Comparison of ENCODE assay signal across 8 cellular contexts in genomic region chr5:142597546-142598337, GRCh38.
DNase-seq lines count a peak whose midpoint lies in the region; ATAC-seq and TF ChIP-seq lines count a peak whose summit lies in the region.

No MANE protein-coding gene starts in this region.

- no peaks in the 10 kb centered on the region for H3K9me3 Mint-ChIP-seq in natural killer cell treated with Interleukin-12 subunit alpha and Interleukin-12 subunit beta and Interleukin-15 and Interleukin-18, amount 100 ng/mL, for 72 hours
- no peaks in the 10 kb centered on the region for H3K9me3 Mint-ChIP-seq in natural killer cell
- H3K9me3 Mint-ChIP-seq in CD4-positive, alpha-beta memory T cell: peaks cover 0 to 4% (median 0%) of the 10 kb centered on the region in 8 donors

- intact Hi-C loops in natural killer cell (cut with micrococcal nuclease): no loop called here
- intact Hi-C loops in CD4-positive, alpha-beta memory T cell (cut with micrococcal nuclease): no loop called here

- H3K36me3 ChIP-seq in CD4-positive, alpha-beta memory T cell (ENCODE audit: insufficient read depth, low read length): no peaks in the 10 kb centered on the region

- H3K27ac Mint-ChIP-seq in natural killer cell treated with Interleukin-12 subunit alpha and Interleukin-12 subunit beta and Interleukin-15 and Interleukin-18, amount 100 ng/mL, for 72 hours: no peak overlapping the region
- no peak overlapping the region for H3K27ac Mint-ChIP-seq in natural killer cell
- H3K27ac Mint-ChIP-seq in CD4-positive, alpha-beta memory T cell: no peak overlapping the region

- no peak for DNase-seq in natural killer cell treated with Interleukin-12 subunit alpha and Interleukin-12 subunit beta and Interleukin-15 and Interleukin-18, amount 100 ng/mL, for 72 hours (ENCODE audit: low spot score)
- DNase-seq in natural killer cell (no peak), glomerular visceral epithelial cell (ENCODE audit: extremely low spot score) (peak; percentile 67), substantia nigra (lab: John Stamatoyannopoulos, UW) (peak in 27 of 49 donors; percentile 8 to 73 (median 39))
- no peak for DNase-seq in CD4-positive, alpha-beta memory T cell

- H3K4me3 Mint-ChIP-seq in natural killer cell treated with Interleukin-12 subunit alpha and Interleukin-12 subunit beta and Interleukin-15 and Interleukin-18, amount 100 ng/mL, for 72 hours: no peak overlapping the region
- H3K4me3 Mint-ChIP-seq in natural killer cell: no peak overlapping the region
- no peak overlapping the region for H3K4me3 Mint-ChIP-seq in CD4-positive, alpha-beta memory T cell

- ATAC-seq in natural killer cell treated with Interleukin-12 subunit alpha and Interleukin-12 subunit beta and Interleukin-15 and Interleukin-18, amount 100 ng/mL, for 72 hours: peak; percentile 48 to 72
- ATAC-seq in natural killer cell (no peak), SK-N-SH treated with all-trans-retinoic acid at 6 μM for 48 hours (peak; percentile 94), HG03039 (IDR thresholded peaks at IDR 0.05; ENCODE audit: unreplicated experiment) (no peak), HG02588 (IDR thresholded peaks at IDR 0.05; ENCODE audit: unreplicated experiment) (no peak)

- H3K27ac ChIP-seq in substantia nigra (ENCODE audit: low read depth, low read length, poor library complexity, severe bottlenecking): no peak overlapping the region
- H3K27ac ChIP-seq in CD4-positive, alpha-beta memory T cell (ENCODE audit: low read depth, low read length): no peak overlapping the region

- no peaks in the 10 kb centered on the region for H3K9me3 ChIP-seq in CD4-positive, alpha-beta memory T cell (ENCODE audit: control insufficient read depth in 1 of 2, low read length in 2 of 2)

- H3K4me3 ChIP-seq in CD4-positive, alpha-beta memory T cell (ENCODE audit: low read length in 2 of 2): no peak overlapping the region

- POLR2A ChIA-PET in CD4-positive, alpha-beta memory T cell (lab: Charles Lee; ENCODE audit: partially characterized antibody): no interaction called here

- peaks cover 0 to 5% of the 10 kb centered on the region in 2 donors for H3K4me1 Mint-ChIP-seq in natural killer cell treated with Interleukin-12 subunit alpha and Interleukin-12 subunit beta and Interleukin-15 and Interleukin-18, amount 100 ng/mL, for 72 hours (ENCODE audit: low read depth in 2 of 2)
- no peaks in the 10 kb centered on the region for H3K4me1 Mint-ChIP-seq in natural killer cell
- H3K4me1 Mint-ChIP-seq in CD4-positive, alpha-beta memory T cell: peaks cover 0 to 1% (median 0%) of the 10 kb centered on the region in 4 donors

- no peak for TF ChIP-seq CTCF in natural killer cell (IDR thresholded peaks at IDR 0.05)

- no peaks in the 10 kb centered on the region for H3K36me3 Mint-ChIP-seq in natural killer cell treated with Interleukin-12 subunit alpha and Interleukin-12 subunit beta and Interleukin-15 and Interleukin-18, amount 100 ng/mL, for 72 hours
- no peaks in the 10 kb centered on the region for H3K36me3 Mint-ChIP-seq in natural killer cell
- no peaks in the 10 kb centered on the region for H3K36me3 Mint-ChIP-seq in CD4-positive, alpha-beta memory T cell

- no peaks in the 10 kb centered on the region for H3K4me1 ChIP-seq in CD4-positive, alpha-beta memory T cell (ENCODE audit: insufficient read depth, low read length)

- CTCF ChIA-PET in CD4-positive, alpha-beta memory T cell (lab: Charles Lee; ENCODE audit: partially characterized antibody): interaction anchor here (0.9 to 1.8 kb wide), 2 partner anchors 9 to 12 kb away, joined by 3 to 4 read pairs; no protein-coding TSS in a partner anchor

- H3K27me3 Mint-ChIP-seq in natural killer cell treated with Interleukin-12 subunit alpha and Interleukin-12 subunit beta and Interleukin-15 and Interleukin-18, amount 100 ng/mL, for 72 hours: peaks cover 24 to 44% of the 10 kb centered on the region in 2 donors
- peaks cover 18 to 51% of the 10 kb centered on the region in 2 donors for H3K27me3 Mint-ChIP-seq in natural killer cell (ENCODE audit: low read depth in 2 of 2)
- H3K27me3 Mint-ChIP-seq in CD4-positive, alpha-beta memory T cell: peaks cover 2 to 13% of the 10 kb centered on the region in 2 donors

- H3K27me3 ChIP-seq in CD4-positive, alpha-beta memory T cell (ENCODE audit: insufficient read depth, low read length): no peaks in the 10 kb centered on the region

TF ChIP-seq in SK-N-SH treated with all-trans-retinoic acid at 6 μM for 48 hours, 23 proteins besides CTCF, POLR2A, EP300 and RAD21:
- TF ChIP-seq RARB (CRISPR knock-in tag; IDR thresholded peaks at IDR 0.05): no peak
- TF ChIP-seq SNAI2 (CRISPR knock-in tag; IDR thresholded peaks at IDR 0.05): no peak
- TF ChIP-seq POU6F1 (CRISPR knock-in tag; IDR thresholded peaks at IDR 0.05; ENCODE audit: borderline replicate concordance, low read depth): no peak
- no peak for TF ChIP-seq TSHZ2 (CRISPR knock-in tag; IDR thresholded peaks at IDR 0.05)
- TF ChIP-seq, protein P1, sequence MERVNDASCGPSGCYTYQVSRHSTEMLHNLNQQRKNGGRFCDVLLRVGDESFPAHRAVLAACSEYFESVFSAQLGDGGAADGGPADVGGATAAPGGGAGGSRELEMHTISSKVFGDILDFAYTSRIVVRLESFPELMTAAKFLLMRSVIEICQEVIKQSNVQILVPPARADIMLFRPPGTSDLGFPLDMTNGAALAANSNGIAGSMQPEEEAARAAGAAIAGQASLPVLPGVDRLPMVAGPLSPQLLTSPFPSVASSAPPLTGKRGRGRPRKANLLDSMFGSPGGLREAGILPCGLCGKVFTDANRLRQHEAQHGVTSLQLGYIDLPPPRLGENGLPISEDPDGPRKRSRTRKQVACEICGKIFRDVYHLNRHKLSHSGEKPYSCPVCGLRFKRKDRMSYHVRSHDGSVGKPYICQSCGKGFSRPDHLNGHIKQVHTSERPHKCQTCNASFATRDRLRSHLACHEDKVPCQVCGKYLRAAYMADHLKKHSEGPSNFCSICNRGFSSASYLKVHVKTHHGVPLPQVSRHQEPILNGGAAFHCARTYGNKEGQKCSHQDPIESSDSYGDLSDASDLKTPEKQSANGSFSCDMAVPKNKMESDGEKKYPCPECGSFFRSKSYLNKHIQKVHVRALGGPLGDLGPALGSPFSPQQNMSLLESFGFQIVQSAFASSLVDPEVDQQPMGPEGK (CRISPR knock-in tag; IDR thresholded peaks at IDR 0.05; ENCODE audit: borderline replicate concordance): no peak
- no peak for TF ChIP-seq GLIS3 (CRISPR knock-in tag; IDR thresholded peaks at IDR 0.05)
- TF ChIP-seq ESRRG (CRISPR knock-in tag; IDR thresholded peaks at IDR 0.05): no peak
- TF ChIP-seq, protein P2, sequence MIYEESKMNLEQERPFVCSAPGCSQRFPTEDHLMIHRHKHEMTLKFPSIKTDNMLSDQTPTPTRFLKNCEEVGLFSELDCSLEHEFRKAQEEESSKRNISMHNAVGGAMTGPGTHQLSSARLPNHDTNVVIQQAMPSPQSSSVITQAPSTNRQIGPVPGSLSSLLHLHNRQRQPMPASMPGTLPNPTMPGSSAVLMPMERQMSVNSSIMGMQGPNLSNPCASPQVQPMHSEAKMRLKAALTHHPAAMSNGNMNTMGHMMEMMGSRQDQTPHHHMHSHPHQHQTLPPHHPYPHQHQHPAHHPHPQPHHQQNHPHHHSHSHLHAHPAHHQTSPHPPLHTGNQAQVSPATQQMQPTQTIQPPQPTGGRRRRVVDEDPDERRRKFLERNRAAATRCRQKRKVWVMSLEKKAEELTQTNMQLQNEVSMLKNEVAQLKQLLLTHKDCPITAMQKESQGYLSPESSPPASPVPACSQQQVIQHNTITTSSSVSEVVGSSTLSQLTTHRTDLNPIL (CRISPR knock-in tag; IDR thresholded peaks at IDR 0.05; ENCODE audit: low read depth): no peak

Comparison
In these comparisons a context has a peak if more than half of its experiments do, and no peak if none do; other contexts are left out.
1. ATAC-seq: peak in natural killer cell treated with Interleukin-12 subunit alpha and Interleukin-12 subunit beta and Interleukin-15 and Interleukin-18, amount 100 ng/mL, for 72 hours (2 of 2) and SK-N-SH treated with all-trans-retinoic acid at 6 μM for 48 hours (single experiment); none in natural killer cell (0 of 3), HG03039 (single experiment) and HG02588 (single experiment).
2. DNase-seq: peak in glomerular visceral epithelial cell (single experiment) and substantia nigra (27 of 49); none in natural killer cell treated with Interleukin-12 subunit alpha and Interleukin-12 subunit beta and Interleukin-15 and Interleukin-18, amount 100 ng/mL, for 72 hours (single experiment), natural killer cell (single experiment) and CD4-positive, alpha-beta memory T cell (0 of 5).